13 cellular contexts compared by ENCODE assay signal in the genomic region with DNA sequence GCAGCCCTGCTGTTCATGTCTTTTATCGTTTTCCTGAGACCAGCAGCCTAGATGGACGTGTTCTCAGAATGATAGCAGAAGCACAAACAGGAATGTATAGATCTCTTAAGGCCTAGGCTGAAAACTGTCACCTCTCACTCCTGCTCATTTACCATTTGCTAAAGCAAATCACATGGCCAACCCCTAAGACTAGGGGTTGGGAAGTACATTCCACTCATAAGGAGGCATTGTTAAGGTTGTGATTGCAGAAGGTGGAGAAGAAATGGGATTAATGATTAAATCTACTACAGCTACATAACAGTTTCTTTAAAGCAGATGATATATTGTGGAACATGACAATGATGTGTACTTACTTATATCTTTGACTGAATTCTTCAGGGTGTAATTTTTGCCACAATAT.
"Had no signal": no experiment of that assay in that cellular context is flagged by ENCODE, and none has a peak within 500 bp of the region (broad histone marks: within the 10 kb centered on the region; RNA-seq: fewer than 3 reads in every experiment).

No MANE protein-coding gene starts in this region.

- H3K27me3 Mint-ChIP-seq: activated T-helper 17 cell treated with anti-CD3 and anti-CD28 coated beads, Interleukin-2, amount 50 U/mL, for 72 hours; naive B cell had no signal

- H3K4me1 Mint-ChIP-seq: activated T-helper 17 cell treated with anti-CD3 and anti-CD28 coated beads, Interleukin-2, amount 50 U/mL, for 72 hours; naive B cell had no signal

- H3K4me1 ChIP-seq: psoas muscle had no signal

- H3K36me3 Mint-ChIP-seq: naive B cell had no signal

- DNase-seq: activated CD4-positive, alpha-beta T cell treated with anti-CD3 and anti-CD28 coated beads for 48 hours; activated CD8-positive, alpha-beta memory T cell treated with anti-CD3 and anti-CD28 coated beads for 24 hours; activated naive CD4-positive, alpha-beta T cell treated with anti-CD3 and anti-CD28 coated beads for 36 hours; caudate nucleus; effector memory CD4-positive, alpha-beta T cell; left ventricle myocardium superior; naive B cell; psoas muscle; stimulated activated naive CD4-positive, alpha-beta T cell; substantia nigra had no signal

- H3K4me3 Mint-ChIP-seq: activated naive CD4-positive, alpha-beta T cell treated with anti-CD3 and anti-CD28 coated beads for 36 hours; activated T-helper 17 cell treated with anti-CD3 and anti-CD28 coated beads, Interleukin-2, amount 50 U/mL, for 72 hours; naive B cell had no signal

- H3K9me3 ChIP-seq: psoas muscle had no signal

- H3K27ac ChIP-seq: psoas muscle, SK-N-MC had no signal

- H3K9me3 Mint-ChIP-seq: activated naive CD4-positive, alpha-beta T cell treated with anti-CD3 and anti-CD28 coated beads for 36 hours; activated T-helper 17 cell treated with anti-CD3 and anti-CD28 coated beads, Interleukin-2, amount 50 U/mL, for 72 hours had no signal

- ATAC-seq: activated T-helper 17 cell treated with anti-CD3 and anti-CD28 coated beads, Interleukin-2, amount 50 U/mL, for 72 hours; left ventricle myocardium superior; sciatic nerve had no signal

- H3K4me3 ChIP-seq: psoas muscle, SK-N-MC had no signal

- H3K27ac Mint-ChIP-seq: activated naive CD4-positive, alpha-beta T cell treated with anti-CD3 and anti-CD28 coated beads for 36 hours; activated T-helper 17 cell treated with anti-CD3 and anti-CD28 coated beads, Interleukin-2, amount 50 U/mL, for 72 hours; naive B cell had no signal
